11 cellular contexts compared by ENCODE assay signal in the genomic region with DNA sequence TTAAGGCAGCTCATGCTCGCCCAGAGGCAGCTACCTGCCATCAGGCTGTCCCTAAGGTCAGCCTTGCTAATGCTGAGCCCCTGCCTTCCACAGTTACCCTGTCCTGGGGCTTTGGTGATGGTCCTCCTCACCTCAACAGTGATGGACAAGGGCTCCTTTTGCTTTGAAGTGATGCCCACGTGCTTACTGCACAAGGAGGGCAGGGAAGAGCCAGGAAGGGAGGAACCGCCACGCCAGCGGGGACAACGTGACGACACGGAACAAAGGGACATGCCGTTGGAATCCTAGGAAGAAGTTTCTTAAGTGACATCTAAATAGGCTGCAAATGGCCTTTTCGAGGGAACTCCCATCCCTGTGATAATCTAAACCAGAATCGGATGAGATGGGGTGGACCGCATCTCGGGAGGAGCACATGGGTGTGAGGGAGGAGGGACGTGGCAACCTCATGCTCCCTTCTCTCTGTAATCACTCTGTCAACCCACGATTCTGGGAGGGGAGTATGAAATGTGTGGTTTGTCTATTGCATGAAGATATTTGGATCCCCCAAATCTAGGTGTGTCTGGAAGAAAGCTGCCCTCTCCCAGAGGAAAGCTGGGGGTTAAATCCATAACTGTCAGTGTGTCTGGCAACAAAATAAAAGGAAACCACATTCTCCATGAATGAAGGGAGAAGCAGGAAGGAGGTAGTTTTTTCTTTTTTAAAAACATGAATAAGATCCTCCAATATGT.
DNase-seq lines count a peak whose midpoint lies in the region; ATAC-seq and TF ChIP-seq lines count a peak whose summit lies in the region.
"Had no signal": no experiment of that assay in that cellular context is flagged by ENCODE, and none has a peak within 500 bp of the region (broad histone marks: within the 10 kb centered on the region; RNA-seq: fewer than 3 reads in every experiment).

No MANE protein-coding gene starts in this region.

- H3K9me3 ChIP-seq in CD8-positive, alpha-beta memory T cell (ENCODE audit: low read length): no peaks in the 10 kb centered on the region
- no peaks in the 10 kb centered on the region for H3K9me3 ChIP-seq in left lung
- H3K9me3 ChIP-seq in skeletal muscle tissue (ENCODE audit: control insufficient read depth in 3 of 3, low read length in 3 of 3): no peaks in the 10 kb centered on the region

- no peaks in the 10 kb centered on the region for H3K36me3 Mint-ChIP-seq in CD8-positive, alpha-beta memory T cell

- no peaks in the 10 kb centered on the region for H3K36me3 ChIP-seq in CD8-positive, alpha-beta memory T cell (ENCODE audit: insufficient read depth, low read length)
- H3K36me3 ChIP-seq in left lung (no peaks in the 10 kb centered on the region), skeletal muscle tissue (ENCODE audit: control insufficient read depth in 3 of 3, insufficient read depth in 3 of 3, low read length in 3 of 3) (no peaks in the 10 kb centered on the region)

- peak overlapping the region in 2 of 3 donors; percentile 80 to 87 for H3K9ac ChIP-seq in skeletal muscle tissue (ENCODE audit: low read depth in 1 of 3, low read length in 3 of 3)

- peaks cover 38 to 50% (median 46%) of the 10 kb centered on the region in 3 donors for H3K4me1 Mint-ChIP-seq in CD8-positive, alpha-beta memory T cell

- TF ChIP-seq CTCF in left lung (IDR thresholded peaks at IDR 0.05): no peak

- H3K27me3 Mint-ChIP-seq in CD8-positive, alpha-beta memory T cell: peaks cover 0 to 3% of the 10 kb centered on the region in 2 donors

- H3K4me3 ChIP-seq in CD8-positive, alpha-beta memory T cell (ENCODE audit: low read length): no peak overlapping the region
- H3K4me3 ChIP-seq in left lung (no peak overlapping the region), skeletal muscle tissue (ENCODE audit: low read length in 3 of 3) (peak overlapping the region in 2 of 3 donors; percentile 5 to 8)

- 53 to 79% (median 56%) methylated on average over 15 of the region's 15 CpGs for WGBS in adipose tissue, 3 donors

- H3K27ac Mint-ChIP-seq in CD8-positive, alpha-beta memory T cell: peak overlapping the region in 5 of 8 donors; percentile 13 to 78 (median 47)

- no peak for DNase-seq in CD8-positive, alpha-beta memory T cell
- no peak for DNase-seq in left lung
- no peak for DNase-seq in stimulated activated naive CD4-positive, alpha-beta T cell (lab: John Stamatoyannopoulos, UW)
- DNase-seq in iPS-NIHi7 (ENCODE audit: extremely low spot score): no peak
- no peak for DNase-seq in activated naive CD4-positive, alpha-beta T cell treated with anti-CD3 and anti-CD28 coated beads, Interleukin-2, amount 50 U/mL, for 16 hours
- DNase-seq in NCI-H345 (lab: John Stamatoyannopoulos, UW): no peak
- DNase-seq: DMS 273 treated with DMSO at 0.1 percent for 48 hours; NCI-H526; stimulated activated naive CD8-positive, alpha-beta T cell treated with anti-CD3 and anti-CD28 coated beads, Interleukin-15, Interleukin-2, amounts not matched to agents 100 U/mL and 50 U/mL, for 24 hours had no signal

- peaks cover 0 to 3% (median 0%) of the 10 kb centered on the region in 5 donors for H3K9me3 Mint-ChIP-seq in CD8-positive, alpha-beta memory T cell

- peaks cover 46% of the 10 kb centered on the region for H3K4me1 ChIP-seq in CD8-positive, alpha-beta memory T cell (ENCODE audit: insufficient read depth, low read length)
- H3K4me1 ChIP-seq in left lung (peaks cover 74 to 75% of the 10 kb centered on the region in 2 donors), skeletal muscle tissue (ENCODE audit: control insufficient read depth in 3 of 3, insufficient read depth in 3 of 3, low read length in 3 of 3) (peaks cover 87 to 94% (median 91%) of the 10 kb centered on the region in 3 donors)

- intact Hi-C loops in left lung (cut with DNase I): loop anchor here in 1 of 2 donors (5.0 to 10.0 kb wide), 5 partner anchors 109 to 356 kb away; partner anchors contain the start of gene IRF2BP2

- H3K27ac ChIP-seq in CD8-positive, alpha-beta memory T cell (ENCODE audit: low read depth, low read length): no peak overlapping the region
- H3K27ac ChIP-seq in adipose tissue (ENCODE audit: low read depth, low read length) (peak overlapping the region; percentile 84), left lung (peak overlapping the region; percentile 97 to 99), skeletal muscle tissue (ENCODE audit: low read depth, low read length) (peak overlapping the region; percentile 97)

- CTCF ChIA-PET in CD8-positive, alpha-beta memory T cell (lab: Charles Lee): interaction anchor here (0.9 kb wide), 1 partner anchor 16 kb away, joined by 3 read pairs; no protein-coding TSS in a partner anchor

- H3K27me3 ChIP-seq in CD8-positive, alpha-beta memory T cell (ENCODE audit: insufficient read depth, low read length, poor library complexity, severe bottlenecking): no peaks in the 10 kb centered on the region
- H3K27me3 ChIP-seq in left lung (no peaks in the 10 kb centered on the region), skeletal muscle tissue (ENCODE audit: control insufficient read depth in 3 of 3, insufficient read depth in 3 of 3, low read length in 3 of 3) (no peaks in the 10 kb centered on the region)

- peak overlapping the region in 1 of 7 donors; percentile 60 for H3K4me3 Mint-ChIP-seq in CD8-positive, alpha-beta memory T cell

- POLR2A ChIA-PET in CD8-positive, alpha-beta memory T cell (lab: Charles Lee): no interaction called here

- no peak for ATAC-seq in left lung
- ATAC-seq: stimulated activated naive CD8-positive, alpha-beta T cell treated with anti-CD3 and anti-CD28 coated beads, Interleukin-15, Interleukin-2, amounts not matched to agents 100 U/mL and 50 U/mL, for 24 hours had no signal

Comparison
In these comparisons a context has a peak if more than half of its experiments do, and no peak if none do; other contexts are left out.
1. H3K4me3 ChIP-seq: peak in skeletal muscle tissue (2 of 3); none in CD8-positive, alpha-beta memory T cell (single experiment) and left lung (0 of 2).